Comparison of ENCODE assay signal across 3 cellular contexts in the genomic region with DNA sequence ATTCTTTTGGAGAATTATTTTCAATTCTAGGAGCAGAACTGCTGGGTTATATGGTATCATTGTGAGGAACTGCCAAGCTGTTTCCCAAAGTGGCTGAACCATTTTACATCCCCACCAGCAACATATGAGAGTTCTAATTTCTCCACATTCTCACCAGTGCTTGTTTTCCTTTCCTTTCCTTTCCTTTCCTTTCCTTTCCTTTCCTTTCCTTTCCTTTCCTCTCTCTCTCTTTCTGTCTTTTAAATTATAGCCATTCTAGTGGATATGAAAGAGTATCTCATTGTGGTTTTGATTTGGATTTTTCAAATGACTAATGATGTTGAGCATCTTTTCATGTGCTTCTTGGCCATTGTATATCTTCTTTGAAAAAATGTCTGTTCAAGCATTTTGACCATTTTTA.
"Had no signal": no experiment of that assay in that cellular context is flagged by ENCODE, and none has a peak within 500 bp of the region (broad histone marks: within the 10 kb centered on the region; RNA-seq: fewer than 3 reads in every experiment).

No MANE protein-coding gene starts in this region.

- H3K4me3 ChIP-seq: GM12878 had no signal

- ATAC-seq: GM12878 had no signal

- DNase-seq: GDM1, GF-D8 had no signal
